In genomic region chr9:89729954-89730530, GRCh38 we compare ENCODE assay signal across 21 cellular contexts.
"Had no signal": no experiment of that assay in that cellular context is flagged by ENCODE, and none has a peak within 500 bp of the region (broad histone marks: within the 10 kb centered on the region; RNA-seq: fewer than 3 reads in every experiment).

No MANE protein-coding gene starts in this region.

- H3K27me3 ChIP-seq: breast epithelium, tibial nerve, uterus had no signal

- H3K4me1 Mint-ChIP-seq: natural killer cell had no signal

- H3K27ac Mint-ChIP-seq: activated B cell treated with CpG ODN at 0.5 μM for 24 hours; activated CD8-positive, alpha-beta T cell treated with anti-CD3 and anti-CD28 coated beads for 36 hours; activated naive CD8-positive, alpha-beta T cell treated with anti-CD3 and anti-CD28 coated beads, Interleukin-2, amount 10 ng/mL, durations not matched to agents 7 days and 5 days; natural killer cell had no signal

- H3K9me3 ChIP-seq: breast epithelium, left ventricle myocardium inferior, tibial nerve, uterus had no signal

- H3K4me3 Mint-ChIP-seq: activated B cell treated with CpG ODN at 0.5 μM for 24 hours; activated CD8-positive, alpha-beta T cell treated with anti-CD3 and anti-CD28 coated beads for 36 hours; activated naive CD8-positive, alpha-beta T cell treated with anti-CD3 and anti-CD28 coated beads, Interleukin-2, amount 10 ng/mL, durations not matched to agents 7 days and 5 days; natural killer cell had no signal

- H3K9me3 Mint-ChIP-seq: activated B cell treated with CpG ODN at 0.5 μM for 24 hours, natural killer cell had no signal

- H3K27me3 Mint-ChIP-seq: activated B cell treated with CpG ODN at 0.5 μM for 24 hours; activated CD8-positive, alpha-beta T cell treated with anti-CD3 and anti-CD28 coated beads for 36 hours had no signal

- ATAC-seq: activated CD8-positive, alpha-beta T cell treated with anti-CD3 and anti-CD28 coated beads for 36 hours; SK-N-SH treated with all-trans-retinoic acid at 6 μM for 48 hours had no signal

- H3K36me3 Mint-ChIP-seq: natural killer cell had no signal

- H3K27ac ChIP-seq: breast epithelium, coronary artery, left ventricle myocardium inferior, tibial nerve, uterus had no signal

- DNase-seq: activated B cell treated with CpG ODN at 0.5 μM for 24 hours; activated CD4-positive, alpha-beta T cell treated with anti-CD3 and anti-CD28 coated beads for 48 hours; activated CD8-positive, alpha-beta T cell treated with anti-CD3 and anti-CD28 coated beads for 36 hours; erythroblast; head of caudate nucleus; kidney glomerular epithelial cell; left ventricle myocardium inferior; mesendoderm; natural killer cell; stimulated activated CD4-positive, alpha-beta T cell treated with anti-CD3 and anti-CD28 coated beads, Interleukin-12 subunit alpha, Interleukin-12 subunit beta, amount 100 ng/mL, for 4 hours; stimulated activated CD4-positive, alpha-beta T cell treated with anti-CD3 and anti-CD28 coated beads, Interleukin-1b, Interleukin-23, amount 100 ng/mL, for 48 hours; stimulated activated CD8-positive, alpha-beta memory T cell treated with anti-CD3 and anti-CD28 coated beads, Interleukin-4, amount 100 ng/mL, for 48 hours; stimulated activated naive CD4-positive, alpha-beta T cell treated with Interleukin-2 at 50 U/mL for 16 hours; T-helper 1 cell; T-helper 9 cell; uterus had no signal

- H3K36me3 ChIP-seq: breast epithelium, left ventricle myocardium inferior, tibial nerve, uterus had no signal

- H3K4me3 ChIP-seq: breast epithelium, coronary artery, left ventricle myocardium inferior, tibial nerve, uterus had no signal

- H3K4me1 ChIP-seq: breast epithelium had no signal
